ENCODE assay signal across 13 cellular contexts in genomic region chr14:61586539-61587396, GRCh38.
DNase-seq lines count a peak whose midpoint lies in the region; ATAC-seq and TF ChIP-seq lines count a peak whose summit lies in the region.
"Had no signal": no experiment of that assay in that cellular context is flagged by ENCODE, and none has a peak within 500 bp of the region (broad histone marks: within the 10 kb centered on the region; RNA-seq: fewer than 3 reads in every experiment).

No MANE protein-coding gene starts in this region.

- H3K9me3 ChIP-seq in ascending aorta (no peaks in the 10 kb centered on the region), gastroesophageal sphincter (peaks cover 0 to under 1% (median 0%) of the 10 kb centered on the region in 3 donors)
- H3K9me3 ChIP-seq: prostate gland had no signal

- no peak for TF ChIP-seq POLR2A in gastroesophageal sphincter (IDR thresholded peaks at IDR 0.05)

- no peak for ATAC-seq in gastroesophageal sphincter
- ATAC-seq: HCT116 had no signal

- H3K4me1 ChIP-seq in ascending aorta (peaks cover 22 to 26% of the 10 kb centered on the region in 2 donors), gastroesophageal sphincter (peaks cover 20 to 70% (median 39%) of the 10 kb centered on the region in 3 donors), rectal smooth muscle tissue (ENCODE audit: control insufficient read depth, insufficient read depth, low read length) (peaks cover 14% of the 10 kb centered on the region)
- H3K4me1 ChIP-seq: prostate gland had no signal

- WGBS in gastroesophageal sphincter (ENCODE audit: low coverage in 1 of 2), 2 donors: 11 to 39% methylated on average over 4 to 6 of the region's 7 CpGs

- peak overlapping the region; percentile 85 to 86 for H3K27ac ChIP-seq in ascending aorta
- peak overlapping the region; percentile 80 to 95 (median 84) for H3K27ac ChIP-seq in gastroesophageal sphincter
- peak overlapping the region; percentile 38 for H3K27ac ChIP-seq in rectal smooth muscle tissue (ENCODE audit: low read depth, low read length)
- H3K27ac ChIP-seq: SK-N-MC had no signal

- H3K27me3 ChIP-seq in ascending aorta: no peaks in the 10 kb centered on the region
- no peaks in the 10 kb centered on the region for H3K27me3 ChIP-seq in gastroesophageal sphincter
- H3K27me3 ChIP-seq in rectal smooth muscle tissue (ENCODE audit: control insufficient read depth, insufficient read depth, low read length): no peaks in the 10 kb centered on the region

- H3K36me3 ChIP-seq in ascending aorta (no peaks in the 10 kb centered on the region), gastroesophageal sphincter (no peaks in the 10 kb centered on the region), rectal smooth muscle tissue (ENCODE audit: control insufficient read depth, insufficient read depth, low read length) (no peaks in the 10 kb centered on the region)
- H3K36me3 ChIP-seq: prostate gland had no signal

- intact Hi-C loops in ascending aorta (cut with DNase I): loop anchor here (2.0 to 10.0 kb wide), 4 partner anchors 39 to 302 kb away; partner anchors contain the start of gene TMEM30B

- TF ChIP-seq CTCF in ascending aorta (IDR thresholded peaks at IDR 0.05) (no peak), gastroesophageal sphincter (IDR thresholded peaks at IDR 0.05) (no peak)

- no peak for TF ChIP-seq EP300 in gastroesophageal sphincter (IDR thresholded peaks at IDR 0.05)

- DNase-seq in EL (peak; percentile 78), ascending aorta (ENCODE audit: low spot score in 2 of 2) (no peak), NCI-H2029 treated with DMSO at 0.1 percent for 48 hours (lab: John Stamatoyannopoulos, UW) (no peak), germinal center (ENCODE audit: low spot score) (no peak), NCI-H82 (lab: John Stamatoyannopoulos, UW) (no peak), iPS-NIHi7 (ENCODE audit: extremely low spot score) (no peak)
- DNase-seq: activated CD4-positive, alpha-beta T cell treated with anti-CD3 and anti-CD28 coated beads for 4 hours; effector CD4-positive, alpha-beta T cell had no signal

- H3K9ac ChIP-seq in rectal smooth muscle tissue (ENCODE audit: low read length): no peak overlapping the region

- H3K4me3 ChIP-seq in ascending aorta (no peak overlapping the region), gastroesophageal sphincter (no peak overlapping the region), rectal smooth muscle tissue (ENCODE audit: low read length) (no peak overlapping the region)
- H3K4me3 ChIP-seq: prostate gland, SK-N-MC had no signal
